17 cellular contexts compared by ENCODE assay signal in the genomic region with DNA sequence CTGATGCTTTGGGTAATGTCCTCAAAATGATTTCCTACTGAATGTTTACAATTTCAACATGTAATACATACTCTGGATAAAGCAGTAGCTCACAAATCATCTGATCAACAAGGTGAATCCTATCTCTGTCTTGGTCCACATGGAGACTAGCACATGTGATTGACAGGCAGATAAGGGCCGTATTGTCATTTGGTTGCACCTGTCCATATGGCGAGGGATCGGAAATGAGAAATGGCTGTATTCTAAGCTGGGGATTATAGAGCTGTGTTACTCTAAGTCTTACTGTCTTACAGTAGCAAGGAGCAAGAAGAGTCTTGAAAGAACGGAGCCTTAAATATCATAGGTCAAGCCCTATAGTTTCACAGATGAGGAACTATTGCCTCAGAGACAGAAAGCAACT. TPM values are rescaled to one million over a fixed set of nuclear protein-coding genes. Genes with fewer than 3 reads are reported as not detected.
DNase-seq lines count a peak whose midpoint lies in the region; ATAC-seq and TF ChIP-seq lines count a peak whose summit lies in the region.
"Had no signal": no experiment of that assay in that cellular context is flagged by ENCODE, and none has a peak within 500 bp of the region (broad histone marks: within the 10 kb centered on the region; RNA-seq: fewer than 3 reads in every experiment).

No MANE protein-coding gene starts in this region.

- DNase-seq in NCI-H2171 treated with DMSO at 0.1 percent for 48 hours (lab: John Stamatoyannopoulos, UW) (peak; percentile 19), NCI-H2171 (lab: John Stamatoyannopoulos, UW) (no peak), NCI-H82 (lab: John Stamatoyannopoulos, UW) (peak; percentile 89), esophagus squamous epithelium (lab: John Stamatoyannopoulos, UW) (no peak), type B pancreatic cell (ENCODE audit: extremely low spot score, unreplicated experiment) (no peak), posterior cingulate gyrus (no peak), epidermal melanocyte (ENCODE audit: insufficient read length, low spot score) (no peak)
- DNase-seq: BE2C; CD4-positive, CD25-positive, alpha-beta regulatory T cell; COR-L47; GDM1; H9; KBM-7; MV-4-11; NCI-H187 treated with DMSO at 0.1 percent for 48 hours had no signal

- H3K4me3 Mint-ChIP-seq in type B pancreatic cell = no peak overlapping the region
- H3K4me3 Mint-ChIP-seq: CD4-positive, CD25-positive, alpha-beta regulatory T cell; H9 had no signal

- H3K27ac ChIP-seq in esophagus squamous epithelium = peak overlapping the region; percentile 78 to 90 (median 87)

- H3K9me3 Mint-ChIP-seq in type B pancreatic cell = no peaks in the 10 kb centered on the region
- H3K9me3 Mint-ChIP-seq: CD4-positive, CD25-positive, alpha-beta regulatory T cell; H9 had no signal

- H3K9me3 ChIP-seq in esophagus squamous epithelium = no peaks in the 10 kb centered on the region
- H3K9me3 ChIP-seq: BE2C had no signal

- WGBS in esophagus squamous epithelium, 2 donors = 52 to 65% methylated on average over 4 of the region's 4 CpGs

- no peak overlapping the region for H3K4me3 ChIP-seq in esophagus squamous epithelium

- no peaks in the 10 kb centered on the region for H3K27me3 ChIP-seq in esophagus squamous epithelium
- H3K27me3 ChIP-seq: BE2C had no signal

- intact Hi-C loops in esophagus squamous epithelium (cut with DNase I) (no loop called here), posterior cingulate gyrus (cut with DNase I) (no loop called here)

- peaks cover 21 to 71% (median 29%) of the 10 kb centered on the region in 3 donors for H3K4me1 ChIP-seq in esophagus squamous epithelium
- H3K4me1 ChIP-seq: BE2C had no signal

- no peaks in the 10 kb centered on the region for H3K27me3 Mint-ChIP-seq in type B pancreatic cell

- peaks cover 22% of the 10 kb centered on the region for H3K4me1 Mint-ChIP-seq in type B pancreatic cell (ENCODE audit: unreplicated experiment)
- H3K4me1 Mint-ChIP-seq: CD4-positive, CD25-positive, alpha-beta regulatory T cell had no signal

- no peak for TF ChIP-seq POLR2A in esophagus squamous epithelium (IDR thresholded peaks at IDR 0.05)

- no peak for ATAC-seq in GM21786 (IDR thresholded peaks at IDR 0.05; ENCODE audit: unreplicated experiment)
- ATAC-seq: Right ventricle myocardium inferior had no signal

- H3K36me3 ChIP-seq in esophagus squamous epithelium = no peaks in the 10 kb centered on the region
- H3K36me3 ChIP-seq: BE2C had no signal

- H3K27ac Mint-ChIP-seq in type B pancreatic cell = peak overlapping the region; percentile 76
- H3K27ac Mint-ChIP-seq: CD4-positive, CD25-positive, alpha-beta regulatory T cell; H9 had no signal

- no peak for TF ChIP-seq CTCF in esophagus squamous epithelium (IDR thresholded peaks at IDR 0.05)
- TF ChIP-seq CTCF in type B pancreatic cell (conservative IDR thresholded peaks at IDR 0.05) = no peak

- H3K36me3 Mint-ChIP-seq in type B pancreatic cell = peaks cover 2% of the 10 kb centered on the region
- H3K36me3 Mint-ChIP-seq: CD4-positive, CD25-positive, alpha-beta regulatory T cell had no signal

RNA-seq across cellular contexts. Expression of gene APIP, which starts 55.7 kb away (rescaled TPM):
- total RNA-seq in esophagus squamous epithelium (10 to 100 TPM; 11.5 to 21.9 (median 17.2) TPM), type B pancreatic cell (ENCODE audit: low replicate concordance) (17.3 and 23.4 TPM in 2 replicates)

RNA-seq across cellular contexts. Expression of gene PDHX, which starts 55.9 kb away (rescaled TPM):
- 10 to 100 TPM; 14.1 to 29.9 (median 25.7) TPM for total RNA-seq in esophagus squamous epithelium
- total RNA-seq in type B pancreatic cell (ENCODE audit: low replicate concordance) = 40.3 and 46.0 TPM in 2 replicates

Comparison
In these comparisons a context has a peak if more than half of its experiments do, and no peak if none do; other contexts are left out.
1. DNase-seq: peak in NCI-H2171 treated with DMSO at 0.1 percent for 48 hours (single experiment) and NCI-H82 (single experiment); none in NCI-H2171 (single experiment), esophagus squamous epithelium (single experiment), type B pancreatic cell (single experiment), posterior cingulate gyrus (0 of 10) and epidermal melanocyte (single experiment).